In the genomic region with DNA sequence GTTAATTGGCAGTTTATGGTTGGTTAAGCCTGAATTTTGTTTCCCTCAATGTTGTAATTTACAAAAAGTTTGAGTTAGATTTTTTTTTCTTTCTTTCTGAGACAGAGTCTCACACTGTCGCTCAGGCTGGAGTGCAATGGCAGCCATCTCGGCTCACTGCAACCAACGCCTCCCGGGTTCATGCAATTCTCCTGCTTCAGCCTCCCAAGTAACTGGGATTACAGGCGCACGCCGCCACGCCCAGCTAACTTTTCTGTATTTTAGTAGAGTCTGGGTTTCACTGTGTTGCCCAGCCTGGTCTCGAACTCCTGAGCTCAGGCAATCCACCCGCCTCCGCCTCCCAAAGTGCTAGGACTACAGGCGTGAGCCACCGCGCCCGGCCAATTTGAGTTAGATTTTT, we compare ENCODE assay signal across 8 cellular contexts. TPM values are rescaled to one million over a fixed set of nuclear protein-coding genes. Genes with fewer than 3 reads are reported as not detected.
DNase-seq lines count a peak whose midpoint lies in the region; ATAC-seq, FAIRE-seq and TF ChIP-seq lines count a peak whose summit lies in the region.

No MANE protein-coding gene starts in this region.

- H2BK12ac ChIP-seq in H1 (ENCODE audit: low read depth, low read length) = no peak overlapping the region

- H3K4me1 ChIP-seq in DND-41 (ENCODE audit: insufficient read depth, low read length) (peaks cover 48% of the 10 kb centered on the region), OCI-LY1 (ENCODE audit: insufficient read depth, low read length, severe bottlenecking) (peaks cover 50% of the 10 kb centered on the region), H1 (replicated peaks in 1 of 4; ENCODE audit: control insufficient read depth in 3 of 4, insufficient read depth in 4 of 4, low read length in 3 of 4) (peaks cover 0 to 7% (median 3%) of the 10 kb centered on the region in 4 experiments; a peak in 4 of 7 replicates), osteoblast (ENCODE audit: insufficient read depth, low read length) (peaks cover 20% of the 10 kb centered on the region)

- no peak overlapping the region for H4K91ac ChIP-seq in H1 (replicated peaks; ENCODE audit: insufficient read length, low read length)

- peak; percentile 30 for DNase-seq in DND-41
- DNase-seq in H1 (ENCODE audit: low read depth in 1 of 2, low spot score in 2 of 2) = no peak
- DNase-seq in osteoblast (ENCODE audit: insufficient read length, low spot score, missing footprints) = no peak
- DNase-seq in NCI-H2107 (lab: John Stamatoyannopoulos, UW) = no peak
- no peak for DNase-seq in NCI-H1930 (lab: John Stamatoyannopoulos, UW)
- no peak for DNase-seq in GM10266 (ENCODE audit: extremely low spot score)
- DNase-seq in cortex of kidney (lab: John Stamatoyannopoulos, UW) = no peak

- H2BK5ac ChIP-seq in H1 (ENCODE audit: low read depth, low read length) = no peak overlapping the region

- H4K8ac ChIP-seq in H1 (ENCODE audit: extremely low read depth, insufficient read depth, low read length) = no peak overlapping the region

- no peak overlapping the region for H4K5ac ChIP-seq in H1 (ENCODE audit: insufficient read length, low read depth, low read length)

- no peak for TF ChIP-seq EP300 in H1 (IDR thresholded peaks at IDR 0.05; ENCODE audit: borderline replicate concordance in 1 of 2, low read depth in 2 of 2, low read length in 2 of 2)

- H3K9me3 ChIP-seq in DND-41 (ENCODE audit: insufficient read depth, low read length, severe bottlenecking) (no peaks in the 10 kb centered on the region), OCI-LY1 (ENCODE audit: low read length) (peaks cover 4% of the 10 kb centered on the region; the same call in 1 of the 2 replicates), H1 (ENCODE audit: insufficient read depth in 2 of 2, low read depth in 1 of 2, low read length in 1 of 2) (no peaks in the 10 kb centered on the region), osteoblast (ENCODE audit: low read depth, low read length) (no peaks in the 10 kb centered on the region)

- H3K9me2 ChIP-seq in OCI-LY1 (ENCODE audit: low read depth, low read length) = no peaks in the 10 kb centered on the region

- TF ChIP-seq CTCF in DND-41 (IDR thresholded peaks at IDR 0.05; ENCODE audit: borderline replicate concordance, extremely low read depth, low read length, poor library complexity, severe bottlenecking) (no peak), OCI-LY1 (IDR thresholded peaks at IDR 0.05; ENCODE audit: low read length) (no peak), H1 (IDR thresholded peaks at IDR 0.05; ENCODE audit: control extremely low read depth in 1 of 3, insufficient read depth in 1 of 3, low read depth in 1 of 3, low read length in 3 of 3) (no peak), osteoblast (IDR thresholded peaks at IDR 0.05; ENCODE audit: extremely low read depth, low read depth, low read length) (no peak), GM10266 (IDR thresholded peaks at IDR 0.05; ENCODE audit: control insufficient read depth, insufficient read depth, low read depth, missing control alignments) (no peak)

- H3K27ac ChIP-seq in DND-41 (ENCODE audit: low read length) (peak overlapping the region; percentile 94), OCI-LY1 (ENCODE audit: low read depth, low read length, poor library complexity, severe bottlenecking) (no peak overlapping the region), H1 (ENCODE audit: low read depth, low read length) (no peak overlapping the region), osteoblast (ENCODE audit: low read depth, low read length) (peak overlapping the region; percentile 89)

- POLR2A ChIA-PET in H1 (lab: Charles Lee; ENCODE audit: partially characterized antibody) = interaction anchor here (0.7 to 2.9 kb wide), 11 partner anchors 8 to 110 kb away, joined by 3 to 24 read pairs (median 5); a partner anchor contains a TSS

- H3K4me3 ChIP-seq in DND-41 (ENCODE audit: low read depth in 1 of 2, low read length in 2 of 2) (peak overlapping the region; percentile 57 to 87), OCI-LY1 (ENCODE audit: low read depth, low read length, poor library complexity, severe bottlenecking) (peak overlapping the region; percentile 94), H1 (ENCODE audit: extremely low read depth in 1 of 4, insufficient read depth in 2 of 4, low read depth in 3 of 4, low read length in 4 of 4) (peak overlapping the region; percentile 84 to 96 (median 90); a peak in 7 of 8 replicates), osteoblast (ENCODE audit: insufficient read depth, low read length) (peak overlapping the region; percentile 98)

- H2AK5ac ChIP-seq in H1 (ENCODE audit: low read depth, low read length) = no peak overlapping the region

- H3K9ac ChIP-seq in DND-41 (ENCODE audit: low read depth, low read length) = peak overlapping the region; percentile 89
- H3K9ac ChIP-seq in OCI-LY1 (ENCODE audit: low read length) = peak overlapping the region; percentile 94
- H3K9ac ChIP-seq in H1 (replicated peaks in 1 of 4; ENCODE audit: extremely low read depth in 1 of 4, low read depth in 3 of 4, low read length in 3 of 4) = peak overlapping the region in 2 of 4 experiments; percentile 92 to 99; a peak in 4 of 7 replicates

- no peak for FAIRE-seq in H1 (lab: Jason Lieb, UNC)

- no peak for TF ChIP-seq RAD21 in H1 (IDR thresholded peaks at IDR 0.05 in 1 of 2, conservative IDR thresholded peaks at IDR 0.05 in 1 of 2; ENCODE audit: low read depth in 2 of 2, low read length in 2 of 2)

- no peaks in the 10 kb centered on the region for H3K27me3 ChIP-seq in DND-41 (ENCODE audit: insufficient read depth, low read length, poor library complexity)
- H3K27me3 ChIP-seq in OCI-LY1 (ENCODE audit: insufficient read depth, low read length) = no peaks in the 10 kb centered on the region
- no peaks in the 10 kb centered on the region for H3K27me3 ChIP-seq in H1 (replicated peaks in 1 of 4; ENCODE audit: control insufficient read depth in 3 of 4, extremely low read depth in 1 of 4, insufficient read depth in 3 of 4, low read length in 3 of 4)
- H3K27me3 ChIP-seq in osteoblast (ENCODE audit: insufficient read depth, low read length) = no peaks in the 10 kb centered on the region

- no peak overlapping the region for H3K56ac ChIP-seq in H1 (replicated peaks; ENCODE audit: insufficient read length, low read depth, low read length)

- no peak overlapping the region for H3K18ac ChIP-seq in H1 (ENCODE audit: extremely low read depth, low read length)

- no peak overlapping the region for H3K4ac ChIP-seq in H1 (replicated peaks; ENCODE audit: insufficient read length, low read depth, low read length)

- H4K20me1 ChIP-seq in DND-41 (ENCODE audit: insufficient read depth, low read length) = peaks cover 4% of the 10 kb centered on the region; the same call in 1 of the 2 replicates
- no peaks in the 10 kb centered on the region for H4K20me1 ChIP-seq in OCI-LY1 (ENCODE audit: insufficient read depth, low read length)
- H4K20me1 ChIP-seq in H1 (replicated peaks in 1 of 2; ENCODE audit: control insufficient read depth in 1 of 2, insufficient read depth in 2 of 2, low read length in 2 of 2) = peaks cover 0 to 4% of the 10 kb centered on the region in 2 experiments
- no peaks in the 10 kb centered on the region for H4K20me1 ChIP-seq in osteoblast (ENCODE audit: insufficient read depth, low read length)

- H3F3A ChIP-seq in OCI-LY1 (ENCODE audit: insufficient read depth, low read length) = no peaks in the 10 kb centered on the region

- no peak overlapping the region for H2BK120ac ChIP-seq in H1 (replicated peaks; ENCODE audit: low read depth, low read length)

- no peak overlapping the region for H2BK15ac ChIP-seq in H1 (ENCODE audit: low read length)

- H3K14ac ChIP-seq in H1 (ENCODE audit: insufficient read length) = no peak overlapping the region

- no peak overlapping the region for H2BK20ac ChIP-seq in H1 (ENCODE audit: low read length)

- no peak overlapping the region for H3K23ac ChIP-seq in H1 (ENCODE audit: insufficient read length)

- H3K79me1 ChIP-seq in H1 (ENCODE audit: low read depth, low read length) = no peaks in the 10 kb centered on the region

- H3K36me3 ChIP-seq in DND-41 (ENCODE audit: insufficient read depth, low read length) = peaks cover 26% of the 10 kb centered on the region
- H3K36me3 ChIP-seq in OCI-LY1 (ENCODE audit: insufficient read depth, low read length) = peaks cover 28% of the 10 kb centered on the region
- no peaks in the 10 kb centered on the region for H3K36me3 ChIP-seq in H1 (ENCODE audit: control insufficient read depth in 2 of 4, insufficient read depth in 4 of 4, low read length in 3 of 4)
- no peaks in the 10 kb centered on the region for H3K36me3 ChIP-seq in osteoblast (ENCODE audit: insufficient read depth, low read length)

- TF ChIP-seq POLR2A in H1 (IDR thresholded peaks at IDR 0.05; ENCODE audit: control extremely low read depth in 1 of 2, low read depth in 2 of 2, low read length in 2 of 2) = no peak

- H3K79me2 ChIP-seq in DND-41 (ENCODE audit: insufficient read depth, low read length) (peaks cover 60% of the 10 kb centered on the region), OCI-LY1 (ENCODE audit: insufficient read depth, low read length) (peaks cover 54% of the 10 kb centered on the region), H1 (ENCODE audit: control insufficient read depth in 1 of 2, insufficient read depth in 2 of 2, low read length in 2 of 2) (peaks cover 23 to 57% of the 10 kb centered on the region in 2 experiments), osteoblast (ENCODE audit: insufficient read depth, low read length) (peaks cover 40% of the 10 kb centered on the region)

- ATAC-seq in DND-41 (ENCODE audit: insufficient read depth, low read depth) = no peak

- H2AFZ ChIP-seq in DND-41 (ENCODE audit: low read depth, low read length) (peak overlapping the region; percentile 93; the same call in 1 of the 2 replicates), OCI-LY1 (ENCODE audit: low read length) (no peak overlapping the region), H1 (ENCODE audit: low read length) (no peak overlapping the region), osteoblast (ENCODE audit: low read length) (peak overlapping the region; percentile 100)

- 88% methylated on average over 15 of the region's 15 CpGs; no CpG with 5 or more reads in 1 of the 2 experiments for WGBS in H1 (ENCODE audit: extremely low coverage in 1 of 2, insufficient coverage in 1 of 2, insufficient read length in 1 of 2, insufficient replicate concordance in 2 of 2, low coverage in 1 of 2, low lambda C conversion rate in 2 of 2, missing lambda C conversion rate in 1 of 2), 2 experiments

- CTCF ChIA-PET in H1 (lab: Charles Lee; ENCODE audit: partially characterized antibody) = interaction anchor here (1.6 kb wide), 1 partner anchor 11 kb away, joined by 3 read pairs; no protein-coding TSS in a partner anchor

- H3K23me2 ChIP-seq in H1 (ENCODE audit: low read depth, low read length) = no peaks in the 10 kb centered on the region

- H3K4me2 ChIP-seq in DND-41 (ENCODE audit: insufficient read depth, low read length) (peak overlapping the region; percentile 61), OCI-LY1 (ENCODE audit: low read length) (peak overlapping the region; percentile 95), H1 (ENCODE audit: insufficient read depth in 1 of 2, low read depth in 2 of 2, low read length in 2 of 2) (peak overlapping the region; percentile 57 to 67), osteoblast (ENCODE audit: insufficient read depth, low read length) (peak overlapping the region; percentile 89)

RNA-seq across cellular contexts. Expression of a gene that starts 0.9 kb away (rescaled TPM):
- 21.2 and 23.2 TPM in 2 replicates for total RNA-seq in H1 (2021; fragmentation: NEBNext Ultra II Directional; extraction: Animal tissue kit (Norgen Biotek cat#: 25700))
- polyA plus RNA-seq in H1 (2011; rRNA removed) = 4.5 and 6.2 TPM in 2 replicates
- 7.9 TPM for polyA plus RNA-seq in H1 (2011; cell fraction: cytosol; rRNA removed)
- polyA plus RNA-seq in H1 (2011; cell fraction: nucleus; rRNA removed) = 8.4 TPM
- polyA plus RNA-seq in H1 (2012, experiment 1 of 2) = 5.7 to 10.4 TPM (median 7.1 TPM) in 4 replicates
- 1.4 TPM for polyA plus RNA-seq in H1 (2012, experiment 2 of 2)
- polyA plus RNA-seq in H1 (2013, experiment 1 of 2) = 17.0 TPM
- polyA plus RNA-seq in H1 (2013, experiment 2 of 2) = 15.8 TPM
- polyA minus RNA-seq in H1 (2011; rRNA and poly(A)+ RNA removed) = 14.1 and 19.5 TPM in 2 replicates
- 13.4 TPM for polyA minus RNA-seq in H1 (2011; cell fraction: cytosol; rRNA and poly(A)+ RNA removed)
- 42.4 TPM for polyA minus RNA-seq in H1 (2011; cell fraction: nucleus; rRNA and poly(A)+ RNA removed)
- 5.1 and 7.1 TPM in 2 replicates for total RNA-seq in osteoblast

Comparison
In these comparisons a context has a peak if more than half of its experiments do, and no peak if none do; other contexts are left out.
1. H2AFZ ChIP-seq: peak in DND-41 (single experiment) and osteoblast (single experiment); none in OCI-LY1 (single experiment) and H1 (single experiment).
2. H3K27ac ChIP-seq: peak in DND-41 (single experiment) and osteoblast (single experiment); none in OCI-LY1 (single experiment) and H1 (single experiment).
3. Peak in every context shown above with its lines, with median percentiles within 50 percentile points of each other: H3K4me2 ChIP-seq and H3K4me3 ChIP-seq.